In the genomic region with DNA sequence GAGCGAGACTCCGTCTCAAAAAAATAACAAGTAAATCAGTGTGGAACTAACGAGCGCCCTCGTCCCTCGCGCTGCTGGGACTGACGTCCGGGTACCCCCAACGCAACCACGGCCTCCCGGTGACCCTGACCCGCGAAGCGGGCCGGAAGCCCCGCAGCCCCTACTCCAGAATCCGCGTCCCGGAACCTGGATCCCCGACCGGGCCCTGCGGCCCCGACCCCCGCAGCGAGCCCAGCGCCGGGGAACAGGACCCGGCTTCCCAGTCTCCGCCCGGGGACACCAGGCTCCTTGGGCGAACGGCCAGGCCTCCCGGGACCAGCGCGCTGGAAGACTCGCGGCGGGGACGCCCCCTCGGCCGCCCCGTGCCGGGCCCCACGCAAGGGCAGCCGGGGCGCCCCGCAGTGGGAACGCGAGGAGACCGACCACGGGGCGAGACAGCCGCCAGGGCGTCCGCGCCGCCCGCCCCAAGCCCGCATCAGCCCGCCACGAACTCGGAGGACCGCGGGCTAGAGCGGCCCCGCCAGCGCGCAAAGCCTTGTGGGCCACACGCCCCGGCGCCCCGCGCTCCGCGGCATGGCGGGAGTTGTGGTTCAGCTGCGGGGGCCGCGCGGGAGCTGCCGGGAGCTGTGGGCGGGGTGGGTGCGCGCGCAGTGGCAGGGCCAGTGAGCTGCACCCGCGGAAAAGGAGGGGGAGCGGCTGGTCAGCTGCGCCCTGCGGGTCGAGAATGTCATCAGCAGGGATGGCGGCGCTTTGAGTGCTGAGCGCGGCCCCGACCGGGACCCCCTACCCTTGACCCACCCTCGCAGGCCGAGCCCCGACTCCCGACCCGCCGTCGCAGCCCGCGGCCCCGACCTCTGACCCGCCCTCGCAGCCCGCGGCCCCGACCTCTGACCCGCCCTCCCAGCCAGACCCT, we compare ENCODE assay signal across 8 cellular contexts. TPM values are rescaled to one million over a fixed set of nuclear protein-coding genes. Genes with fewer than 3 reads are reported as not detected.
DNase-seq lines count a peak whose midpoint lies in the region; ATAC-seq and TF ChIP-seq lines count a peak whose summit lies in the region.

No MANE protein-coding gene starts in this region.

- peak overlapping the region; percentile 86 for H3K27ac ChIP-seq in parathyroid adenoma
- peak overlapping the region; percentile 87 to 96 for H3K27ac ChIP-seq in tibial artery

- H3K27me3 Mint-ChIP-seq in activated naive CD8-positive, alpha-beta T cell treated with anti-CD3 and anti-CD28 coated beads for 36 hours = peaks cover 28% of the 10 kb centered on the region

- H3K4me1 Mint-ChIP-seq in activated naive CD8-positive, alpha-beta T cell treated with anti-CD3 and anti-CD28 coated beads for 36 hours = peaks cover 3% of the 10 kb centered on the region

- peaks cover 5% of the 10 kb centered on the region for H3K36me3 Mint-ChIP-seq in activated naive CD8-positive, alpha-beta T cell treated with anti-CD3 and anti-CD28 coated beads for 36 hours

- H3K4me3 ChIP-seq in parathyroid adenoma (ENCODE audit: low read depth, low read length) (peak overlapping the region; percentile 87), tibial artery (peak overlapping the region; percentile 90 to 94)

- no peaks in the 10 kb centered on the region for H3K79me2 ChIP-seq in parathyroid adenoma

- H3K27ac Mint-ChIP-seq in activated naive CD8-positive, alpha-beta T cell treated with anti-CD3 and anti-CD28 coated beads for 36 hours = peak overlapping the region; percentile 84

- peak overlapping the region; percentile 96 for H3K9ac ChIP-seq in parathyroid adenoma

- DNase-seq in GM03348 (ENCODE audit: low spot score) = peak; percentile 100
- peak; percentile 92 for DNase-seq in NCI-H1105 (lab: John Stamatoyannopoulos, UW)
- peak; percentile 78 for DNase-seq in SKM-1 (lab: John Stamatoyannopoulos, UW; ENCODE audit: unreplicated experiment)
- DNase-seq in activated naive CD8-positive, alpha-beta T cell treated with anti-CD3 and anti-CD28 coated beads for 36 hours = peak; percentile 93
- DNase-seq in Right ventricle myocardium superior = peak; percentile 99
- peak; percentile 94 to 97 for DNase-seq in tibial artery

- ATAC-seq in HG02588 (IDR thresholded peaks at IDR 0.05; ENCODE audit: unreplicated experiment) (peak; percentile 74), Right ventricle myocardium superior (ENCODE audit: poor library complexity) (peak; percentile 97)

- H3K4me1 ChIP-seq in parathyroid adenoma (no peaks in the 10 kb centered on the region), tibial artery (peaks cover 0 to 12% (median 8%) of the 10 kb centered on the region in 4 donors)

- peak overlapping the region; percentile 98 for H3K4me2 ChIP-seq in parathyroid adenoma (ENCODE audit: low read length)

- no peaks in the 10 kb centered on the region for H3K9me3 Mint-ChIP-seq in activated naive CD8-positive, alpha-beta T cell treated with anti-CD3 and anti-CD28 coated beads for 36 hours

- TF ChIP-seq CTCF in parathyroid adenoma (IDR thresholded peaks at IDR 0.05) = no peak
- TF ChIP-seq CTCF in tibial artery (IDR thresholded peaks at IDR 0.05) = no peak

- H3K27me3 ChIP-seq in parathyroid adenoma (ENCODE audit: control insufficient read depth, insufficient read depth, low read length) = no peaks in the 10 kb centered on the region
- peaks cover 0 to 29% of the 10 kb centered on the region in 2 donors for H3K27me3 ChIP-seq in tibial artery

- H3K36me3 ChIP-seq in parathyroid adenoma (ENCODE audit: control insufficient read depth, insufficient read depth, low read length) = no peaks in the 10 kb centered on the region
- no peaks in the 10 kb centered on the region for H3K36me3 ChIP-seq in tibial artery

- intact Hi-C loops in Right ventricle myocardium superior (cut with DNase I) = no loop called here
- intact Hi-C loops in tibial artery (cut with DNase I; ENCODE audit: low total_unique reads) = no loop called here

- peak overlapping the region; percentile 80 for H3K4me3 Mint-ChIP-seq in activated naive CD8-positive, alpha-beta T cell treated with anti-CD3 and anti-CD28 coated beads for 36 hours

- peak overlapping the region; percentile 97 for H2AFZ ChIP-seq in parathyroid adenoma

- H3K9me3 ChIP-seq in parathyroid adenoma (ENCODE audit: control insufficient read depth, low read length) (no peaks in the 10 kb centered on the region), tibial artery (no peaks in the 10 kb centered on the region)

RNA-seq across cellular contexts. Expression of a gene that starts 7.5 kb away (rescaled TPM):
- total RNA-seq in activated naive CD8-positive, alpha-beta T cell treated with anti-CD3 and anti-CD28 coated beads for 36 hours = under 1 TPM in 1 of 2 experiments, not detected in 1; 0.21 TPM
- 0.24 TPM for total RNA-seq in Right ventricle myocardium superior

RNA-seq across cellular contexts. Expression of a gene that starts 18.5 kb away (rescaled TPM):
- 10 to 100 TPM in 1 of 2 experiments, 1 to 10 TPM in 1; 9.3 to 10.3 TPM for total RNA-seq in activated naive CD8-positive, alpha-beta T cell treated with anti-CD3 and anti-CD28 coated beads for 36 hours
- 10.8 TPM for total RNA-seq in Right ventricle myocardium superior

RNA-seq across cellular contexts. Expression of a gene that starts 27.9 kb away (rescaled TPM):
- total RNA-seq in activated naive CD8-positive, alpha-beta T cell treated with anti-CD3 and anti-CD28 coated beads for 36 hours = under 1 TPM in 1 of 2 experiments, not detected in 1; 0.32 TPM
- 8.8 TPM for total RNA-seq in Right ventricle myocardium superior

RNA-seq across cellular contexts. Expression of a gene that starts 42.8 kb away (rescaled TPM):
- total RNA-seq in activated naive CD8-positive, alpha-beta T cell treated with anti-CD3 and anti-CD28 coated beads for 36 hours = 10 to 100 TPM; 46.5 to 48.8 TPM
- total RNA-seq in Right ventricle myocardium superior = 86.3 TPM

RNA-seq across cellular contexts. Expression of a gene that starts 55.1 kb away (rescaled TPM):
- total RNA-seq in activated naive CD8-positive, alpha-beta T cell treated with anti-CD3 and anti-CD28 coated beads for 36 hours = 10 to 100 TPM; 42.0 to 49.0 TPM
- total RNA-seq in Right ventricle myocardium superior = 0.32 TPM

Comparison
In these comparisons a context has a peak if more than half of its experiments do, and no peak if none do; other contexts are left out.
1. Peak in every context shown above with its lines: DNase-seq, ATAC-seq, H3K4me3 ChIP-seq and H3K27ac ChIP-seq.